1 cellular context compared by ENCODE assay signal in the genomic region with DNA sequence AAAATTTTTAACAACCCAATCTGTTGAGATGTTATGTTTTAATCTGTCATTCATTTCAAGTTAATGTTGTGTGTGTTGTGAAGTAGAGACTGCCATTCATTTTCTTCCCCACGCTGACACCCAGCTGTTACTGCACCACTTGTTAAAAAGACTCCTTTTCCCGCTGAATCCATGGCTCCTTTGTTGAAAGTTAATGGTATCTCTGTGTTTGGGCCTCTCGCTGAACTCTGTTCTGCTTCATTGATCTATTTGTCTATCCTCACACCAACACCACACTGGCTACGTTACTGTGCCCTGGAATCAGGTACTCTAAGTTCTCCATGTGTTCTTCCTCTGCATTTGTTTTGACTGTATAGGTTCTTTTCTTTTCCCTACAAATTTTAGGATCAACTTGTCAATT.
A peak's percentile ranks its signal among the peaks of the same experiment; 100 is the strongest.
TF ChIP-seq lines count a peak whose summit lies in the region.

No MANE protein-coding gene starts in this region.

TF ChIP-seq in HepG2, 621 proteins besides CTCF, POLR2A, EP300 and RAD21 (continued from another document and continues in another):
- TF ChIP-seq, protein P1, sequence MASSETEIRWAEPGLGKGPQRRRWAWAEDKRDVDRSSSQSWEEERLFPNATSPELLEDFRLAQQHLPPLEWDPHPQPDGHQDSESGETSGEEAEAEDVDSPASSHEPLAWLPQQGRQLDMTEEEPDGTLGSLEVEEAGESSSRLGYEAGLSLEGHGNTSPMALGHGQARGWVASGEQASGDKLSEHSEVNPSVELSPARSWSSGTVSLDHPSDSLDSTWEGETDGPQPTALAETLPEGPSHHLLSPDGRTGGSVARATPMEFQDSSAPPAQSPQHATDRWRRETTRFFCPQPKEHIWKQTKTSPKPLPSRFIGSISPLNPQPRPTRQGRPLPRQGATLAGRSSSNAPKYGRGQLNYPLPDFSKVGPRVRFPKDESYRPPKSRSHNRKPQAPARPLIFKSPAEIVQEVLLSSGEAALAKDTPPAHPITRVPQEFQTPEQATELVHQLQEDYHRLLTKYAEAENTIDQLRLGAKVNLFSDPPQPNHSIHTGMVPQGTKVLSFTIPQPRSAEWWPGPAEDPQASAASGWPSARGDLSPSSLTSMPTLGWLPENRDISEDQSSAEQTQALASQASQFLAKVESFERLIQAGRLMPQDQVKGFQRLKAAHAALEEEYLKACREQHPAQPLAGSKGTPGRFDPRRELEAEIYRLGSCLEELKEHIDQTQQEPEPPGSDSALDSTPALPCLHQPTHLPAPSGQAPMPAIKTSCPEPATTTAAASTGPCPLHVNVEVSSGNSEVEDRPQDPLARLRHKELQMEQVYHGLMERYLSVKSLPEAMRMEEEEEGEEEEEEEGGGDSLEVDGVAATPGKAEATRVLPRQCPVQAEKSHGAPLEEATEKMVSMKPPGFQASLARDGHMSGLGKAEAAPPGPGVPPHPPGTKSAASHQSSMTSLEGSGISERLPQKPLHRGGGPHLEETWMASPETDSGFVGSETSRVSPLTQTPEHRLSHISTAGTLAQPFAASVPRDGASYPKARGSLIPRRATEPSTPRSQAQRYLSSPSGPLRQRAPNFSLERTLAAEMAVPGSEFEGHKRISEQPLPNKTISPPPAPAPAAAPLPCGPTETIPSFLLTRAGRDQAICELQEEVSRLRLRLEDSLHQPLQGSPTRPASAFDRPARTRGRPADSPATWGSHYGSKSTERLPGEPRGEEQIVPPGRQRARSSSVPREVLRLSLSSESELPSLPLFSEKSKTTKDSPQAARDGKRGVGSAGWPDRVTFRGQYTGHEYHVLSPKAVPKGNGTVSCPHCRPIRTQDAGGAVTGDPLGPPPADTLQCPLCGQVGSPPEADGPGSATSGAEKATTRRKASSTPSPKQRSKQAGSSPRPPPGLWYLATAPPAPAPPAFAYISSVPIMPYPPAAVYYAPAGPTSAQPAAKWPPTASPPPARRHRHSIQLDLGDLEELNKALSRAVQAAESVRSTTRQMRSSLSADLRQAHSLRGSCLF (CRISPR knock-in tag; IDR thresholded peaks at IDR 0.05; ENCODE audit: borderline replicate concordance), result no peak
- TF ChIP-seq POGZ (CRISPR knock-in tag; IDR thresholded peaks at IDR 0.05), result peak; percentile 74
- no peak for TF ChIP-seq SRY (CRISPR knock-in tag; IDR thresholded peaks at IDR 0.05)
- TF ChIP-seq PTBP1 (IDR thresholded peaks at IDR 0.05; ENCODE audit: low read depth, low read length, poor library complexity, severe bottlenecking), result no peak
- TF ChIP-seq, protein P2, sequence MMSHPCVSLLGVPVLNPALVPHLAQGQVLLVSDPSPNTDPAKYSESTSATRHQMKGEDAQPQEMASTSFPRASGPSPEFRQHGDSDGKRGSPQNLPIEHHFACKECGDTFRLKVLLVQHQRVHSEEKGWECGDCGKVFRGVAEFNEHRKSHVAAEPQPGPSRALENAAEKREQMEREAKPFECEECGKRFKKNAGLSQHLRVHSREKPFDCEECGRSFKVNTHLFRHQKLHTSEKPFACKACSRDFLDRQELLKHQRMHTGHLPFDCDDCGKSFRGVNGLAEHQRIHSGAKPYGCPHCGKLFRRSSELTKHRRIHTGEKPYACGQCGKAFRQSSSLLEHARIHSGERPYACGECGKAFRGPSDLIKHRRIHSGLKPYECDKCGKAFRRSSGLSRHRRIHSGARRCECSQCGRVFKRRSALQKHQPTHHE (CRISPR knock-in tag; IDR thresholded peaks at IDR 0.05; ENCODE audit: borderline replicate concordance), result peak; percentile 38; the same call in 1 of the 2 replicates
- no peak for TF ChIP-seq ZBTB39 (CRISPR knock-in tag; IDR thresholded peaks at IDR 0.05)
- TF ChIP-seq PHF5A (CRISPR knock-in tag; IDR thresholded peaks at IDR 0.05; ENCODE audit: low read depth, unreplicated experiment), result no peak
- TF ChIP-seq ZNF160 (CRISPR knock-in tag; IDR thresholded peaks at IDR 0.05), result no peak
- TF ChIP-seq SIN3A (IDR thresholded peaks at IDR 0.05; ENCODE audit: borderline replicate concordance, low read depth, low read length), result 0 out of 2 replicates have a peak, but pooled peaks have one; percentile 51
- peak; percentile 57; the same call in 1 of the 2 replicates for TF ChIP-seq SMAD3 (CRISPR knock-in tag; IDR thresholded peaks at IDR 0.05)
- TF ChIP-seq NPAS2 (CRISPR knock-in tag; IDR thresholded peaks at IDR 0.05; ENCODE audit: borderline replicate concordance), result no peak
- TF ChIP-seq, protein P3, sequence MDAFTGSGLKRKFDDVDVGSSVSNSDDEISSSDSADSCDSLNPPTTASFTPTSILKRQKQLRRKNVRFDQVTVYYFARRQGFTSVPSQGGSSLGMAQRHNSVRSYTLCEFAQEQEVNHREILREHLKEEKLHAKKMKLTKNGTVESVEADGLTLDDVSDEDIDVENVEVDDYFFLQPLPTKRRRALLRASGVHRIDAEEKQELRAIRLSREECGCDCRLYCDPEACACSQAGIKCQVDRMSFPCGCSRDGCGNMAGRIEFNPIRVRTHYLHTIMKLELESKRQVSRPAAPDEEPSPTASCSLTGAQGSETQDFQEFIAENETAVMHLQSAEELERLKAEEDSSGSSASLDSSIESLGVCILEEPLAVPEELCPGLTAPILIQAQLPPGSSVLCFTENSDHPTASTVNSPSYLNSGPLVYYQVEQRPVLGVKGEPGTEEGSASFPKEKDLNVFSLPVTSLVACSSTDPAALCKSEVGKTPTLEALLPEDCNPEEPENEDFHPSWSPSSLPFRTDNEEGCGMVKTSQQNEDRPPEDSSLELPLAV (CRISPR knock-in tag; conservative IDR thresholded peaks at IDR 0.05; ENCODE audit: low read depth), result no peak
- peak; percentile 79 for TF ChIP-seq MIXL1 (CRISPR knock-in tag; IDR thresholded peaks at IDR 0.05)
- no peak for TF ChIP-seq ATF7-NPFF (CRISPR knock-in tag; IDR thresholded peaks at IDR 0.05; ENCODE audit: low read depth)
- peak; percentile 87; the same call in 1 of the 2 replicates for TF ChIP-seq ZNF292 (CRISPR knock-in tag; IDR thresholded peaks at IDR 0.05; ENCODE audit: borderline replicate concordance, low read depth)
- peak; percentile 82; the same call in 1 of the 2 replicates for TF ChIP-seq ZKSCAN8 (CRISPR knock-in tag; IDR thresholded peaks at IDR 0.05; ENCODE audit: borderline replicate concordance)
- TF ChIP-seq ZNF317 (CRISPR knock-in tag; IDR thresholded peaks at IDR 0.05), result peak; percentile 69; the same call in 1 of the 2 replicates
- TF ChIP-seq ZNF800 (CRISPR knock-in tag; IDR thresholded peaks at IDR 0.05), result peak; percentile 54; the same call in 1 of the 2 replicates
- TF ChIP-seq, protein P4, sequence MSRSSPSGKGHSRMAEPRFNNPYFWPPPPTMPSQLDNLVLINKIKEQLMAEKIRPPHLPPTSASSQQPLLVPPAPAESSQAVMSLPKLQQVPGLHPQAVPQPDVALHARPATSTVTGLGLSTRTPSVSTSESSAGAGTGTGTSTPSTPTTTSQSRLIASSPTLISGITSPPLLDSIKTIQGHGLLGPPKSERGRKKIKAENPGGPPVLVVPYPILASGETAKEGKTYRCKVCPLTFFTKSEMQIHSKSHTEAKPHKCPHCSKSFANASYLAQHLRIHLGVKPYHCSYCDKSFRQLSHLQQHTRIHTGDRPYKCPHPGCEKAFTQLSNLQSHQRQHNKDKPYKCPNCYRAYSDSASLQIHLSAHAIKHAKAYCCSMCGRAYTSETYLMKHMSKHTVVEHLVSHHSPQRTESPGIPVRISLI (CRISPR knock-in tag; IDR thresholded peaks at IDR 0.05; ENCODE audit: borderline replicate concordance), result peak; percentile 40; the same call in 1 of the 2 replicates
- TF ChIP-seq FOXA1 (IDR thresholded peaks at IDR 0.05), result no peak
- peak; percentile 66; the same call in 1 of the 2 replicates for TF ChIP-seq FOXA1 (CRISPR knock-in tag; IDR thresholded peaks at IDR 0.05)
- no peak for TF ChIP-seq RARG (CRISPR knock-in tag; IDR thresholded peaks at IDR 0.05; ENCODE audit: low read depth)
- TF ChIP-seq ZNF251 (CRISPR knock-in tag; IDR thresholded peaks at IDR 0.05), result no peak
- no peak for TF ChIP-seq ZNF276 (CRISPR knock-in tag; IDR thresholded peaks at IDR 0.05; ENCODE audit: low read depth)
- TF ChIP-seq KAT8 (CRISPR knock-in tag; IDR thresholded peaks at IDR 0.05), result peak; percentile 35; the same call in 1 of the 2 replicates
- peak; percentile 56; the same call in 1 of the 2 replicates for TF ChIP-seq ZNF792 (CRISPR knock-in tag; IDR thresholded peaks at IDR 0.05)
- 0 out of 2 replicates have a peak, but pooled peaks have one; percentile 66 for TF ChIP-seq KAT7 (CRISPR knock-in tag; IDR thresholded peaks at IDR 0.05; ENCODE audit: borderline replicate concordance)
- TF ChIP-seq MEF2D (CRISPR knock-in tag; IDR thresholded peaks at IDR 0.05), result peak; percentile 60; the same call in 1 of the 2 replicates
- TF ChIP-seq, protein P5, sequence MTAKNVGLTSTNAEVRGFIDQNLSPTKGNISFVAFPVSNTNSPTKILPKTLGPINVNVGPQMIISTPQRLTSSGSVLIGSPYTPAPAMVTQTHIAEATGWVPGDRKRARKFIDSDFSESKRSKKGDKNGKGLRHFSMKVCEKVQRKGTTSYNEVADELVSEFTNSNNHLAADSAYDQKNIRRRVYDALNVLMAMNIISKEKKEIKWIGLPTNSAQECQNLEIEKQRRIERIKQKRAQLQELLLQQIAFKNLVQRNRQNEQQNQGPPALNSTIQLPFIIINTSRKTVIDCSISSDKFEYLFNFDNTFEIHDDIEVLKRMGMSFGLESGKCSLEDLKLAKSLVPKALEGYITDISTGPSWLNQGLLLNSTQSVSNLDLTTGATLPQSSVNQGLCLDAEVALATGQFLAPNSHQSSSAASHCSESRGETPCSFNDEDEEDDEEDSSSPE (CRISPR knock-in tag; IDR thresholded peaks at IDR 0.05), result peak; percentile 75
- TF ChIP-seq, protein P6, sequence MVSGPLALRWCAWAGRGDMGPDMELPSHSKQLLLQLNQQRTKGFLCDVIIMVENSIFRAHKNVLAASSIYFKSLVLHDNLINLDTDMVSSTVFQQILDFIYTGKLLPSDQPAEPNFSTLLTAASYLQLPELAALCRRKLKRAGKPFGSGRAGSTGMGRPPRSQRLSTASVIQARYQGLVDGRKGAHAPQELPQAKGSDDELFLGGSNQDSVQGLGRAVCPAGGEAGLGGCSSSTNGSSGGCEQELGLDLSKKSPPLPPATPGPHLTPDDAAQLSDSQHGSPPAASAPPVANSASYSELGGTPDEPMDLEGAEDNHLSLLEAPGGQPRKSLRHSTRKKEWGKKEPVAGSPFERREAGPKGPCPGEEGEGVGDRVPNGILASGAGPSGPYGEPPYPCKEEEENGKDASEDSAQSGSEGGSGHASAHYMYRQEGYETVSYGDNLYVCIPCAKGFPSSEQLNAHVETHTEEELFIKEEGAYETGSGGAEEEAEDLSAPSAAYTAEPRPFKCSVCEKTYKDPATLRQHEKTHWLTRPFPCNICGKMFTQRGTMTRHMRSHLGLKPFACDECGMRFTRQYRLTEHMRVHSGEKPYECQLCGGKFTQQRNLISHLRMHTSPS (CRISPR knock-in tag; IDR thresholded peaks at IDR 0.05; ENCODE audit: low read depth), result no peak
- no peak for TF ChIP-seq ZNF329 (CRISPR knock-in tag; IDR thresholded peaks at IDR 0.05; ENCODE audit: low read depth)
- peak; percentile 72; the same call in 1 of the 2 replicates for TF ChIP-seq HMG20A (CRISPR knock-in tag; IDR thresholded peaks at IDR 0.05; ENCODE audit: borderline replicate concordance)
- TF ChIP-seq SALL1 (CRISPR knock-in tag; IDR thresholded peaks at IDR 0.05), result peak; percentile 51; the same call in 1 of the 2 replicates
